ENCODE assay signal across 22 cellular contexts in the genomic region with DNA sequence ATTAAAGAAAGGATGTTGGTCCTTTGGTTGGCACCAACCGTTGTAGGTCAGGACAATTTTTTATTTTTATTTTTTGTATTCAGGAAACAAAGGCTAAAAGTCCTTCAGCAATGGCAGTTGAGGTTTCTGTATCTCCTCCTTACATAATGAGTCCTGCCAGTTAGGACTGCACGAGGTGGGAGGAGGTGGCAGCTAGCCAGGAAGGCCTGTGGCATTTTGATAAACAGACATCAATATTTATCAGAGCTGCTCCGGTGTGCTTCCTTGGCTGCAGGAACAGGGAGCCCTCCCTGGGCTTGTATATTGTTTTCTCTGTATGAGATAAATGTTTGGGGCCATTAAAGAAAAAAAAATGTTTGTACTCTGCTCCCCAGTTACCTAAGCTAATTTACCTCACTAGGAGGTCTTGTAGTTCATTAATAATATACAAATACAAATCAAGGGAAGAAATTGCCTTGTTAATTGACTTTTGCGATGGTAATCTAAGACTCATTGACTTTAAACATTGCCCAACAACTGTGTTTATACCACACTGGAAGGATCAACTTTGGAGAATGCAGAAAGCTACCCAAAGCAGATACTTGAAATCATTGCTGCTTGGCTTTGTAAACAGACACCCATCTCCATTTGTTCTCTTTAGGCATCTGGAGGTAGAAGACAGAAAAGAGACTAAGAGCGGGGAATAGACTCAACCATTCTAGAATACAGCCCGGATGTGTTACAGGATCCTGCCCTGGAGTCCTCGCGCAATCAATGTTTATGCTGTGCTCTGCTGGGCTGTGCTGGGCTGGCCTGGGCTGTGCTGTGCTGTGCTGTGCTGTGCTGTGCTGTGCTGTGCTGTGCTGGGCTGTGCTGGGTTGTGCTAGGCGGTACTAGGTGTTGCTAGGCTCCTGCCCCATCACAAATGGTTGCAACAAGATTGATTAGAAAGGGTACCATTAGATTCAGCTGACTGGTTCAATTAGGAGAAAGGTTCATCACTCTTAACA. TPM values are rescaled to one million over a fixed set of nuclear protein-coding genes. Genes with fewer than 3 reads are reported as not detected.
DNase-seq lines count a peak whose midpoint lies in the region; ATAC-seq, FAIRE-seq and TF ChIP-seq lines count a peak whose summit lies in the region.
"Had no signal": no experiment of that assay in that cellular context is flagged by ENCODE, and none has a peak within 500 bp of the region (broad histone marks: within the 10 kb centered on the region; RNA-seq: fewer than 3 reads in every experiment).

No MANE protein-coding gene starts in this region.

- DNase-seq in NCI-H2196 (lab: John Stamatoyannopoulos, UW; ENCODE audit: unreplicated experiment) (peak; percentile 34), NCI-H2196 treated with DMSO at 0.1 percent for 48 hours (lab: John Stamatoyannopoulos, UW; ENCODE audit: unreplicated experiment) (no peak), NCI-H1105 (lab: John Stamatoyannopoulos, UW) (peak; percentile 62), astrocyte of the hippocampus (ENCODE audit: low read depth, low spot score) (peak; percentile 28), stomach (peak; percentile 44), EL (no peak), GM19239 (ENCODE audit: insufficient read length, low spot score) (no peak)
- DNase-seq: activated naive CD8-positive, alpha-beta T cell treated with anti-CD3 and anti-CD28 coated beads for 36 hours; activated T-cell treated with anti-CD3 and anti-CD28 coated beads, Interleukin-2, amount 50 U/mL, for 24 hours; CD8-positive, alpha-beta T cell; effector CD4-positive, alpha-beta T cell; HFFc6; hypothalamus; left colon; NCI-H2081 treated with DMSO at 0.1 percent for 48 hours; pancreas; SIG-M5; T1000; trophoblast cell had no signal

- WGBS in stomach, 5 donors = 37 to 56% (median 48%) methylated on average over 9 of the region's 9 CpGs

- intact Hi-C loops in stomach (cut with DNase I; ENCODE audit: low total_unique reads) = no loop called here

- TF ChIP-seq EP300 in stomach (IDR thresholded peaks at IDR 0.05) = no peak

- TF ChIP-seq POLR2A in stomach (IDR thresholded peaks at IDR 0.05) = no peak

- no peaks in the 10 kb centered on the region for H3K36me3 ChIP-seq in stomach
- H3K36me3 ChIP-seq: cardiac muscle cell, pancreas had no signal

- H3K4me3 ChIP-seq in stomach = no peak overlapping the region
- H3K4me3 ChIP-seq: cardiac muscle cell, pancreas had no signal

- H3K4me1 ChIP-seq in stomach = no peaks in the 10 kb centered on the region
- H3K4me1 ChIP-seq: pancreas had no signal

- no peak for FAIRE-seq in GM19239 (lab: Jason Lieb, UNC)
- FAIRE-seq: pancreas had no signal

- no peaks in the 10 kb centered on the region for H3K9me3 ChIP-seq in stomach
- H3K9me3 ChIP-seq: pancreas had no signal

- ATAC-seq in HG03135 (IDR thresholded peaks at IDR 0.05; ENCODE audit: unreplicated experiment) = no peak
- ATAC-seq: CD8-positive, alpha-beta T cell; left colon; pancreas; stimulated activated effector memory CD8-positive, alpha-beta T cell treated with anti-CD3 and anti-CD28 coated beads, Interleukin-12 subunit alpha, Interleukin-12 subunit beta, amount 100 ng/mL, for 72 hours had no signal

- peaks cover 0 to 4% (median 0%) of the 10 kb centered on the region in 3 donors for H3K27me3 ChIP-seq in stomach
- H3K27me3 ChIP-seq: cardiac muscle cell, pancreas had no signal

- TF ChIP-seq CTCF in stomach (IDR thresholded peaks at IDR 0.05) = no peak

- H3K27ac ChIP-seq in stomach = no peak overlapping the region
- H3K27ac ChIP-seq: cardiac muscle cell, pancreas had no signal

RNA-seq across cellular contexts. Expression of a gene that starts 36.5 kb away (rescaled TPM):
- total RNA-seq in stomach = 10 to 100 TPM; 11.1 to 60.5 (median 40.4) TPM
- polyA plus RNA-seq in stomach = 1 to 10 TPM; 3.5 to 5.5 (median 4.0) TPM

Comparison
In these comparisons a context has a peak if more than half of its experiments do, and no peak if none do; other contexts are left out.
1. DNase-seq: peak in NCI-H2196 (single experiment), NCI-H1105 (single experiment), astrocyte of the hippocampus (single experiment) and stomach (single experiment); none in NCI-H2196 treated with DMSO at 0.1 percent for 48 hours (single experiment), EL (single experiment) and GM19239 (single experiment).